ENCODE assay signal across 22 cellular contexts in genomic region chr3:25584011-25584789, GRCh38.
DNase-seq lines count a peak whose midpoint lies in the region; ATAC-seq and TF ChIP-seq lines count a peak whose summit lies in the region.
"Had no signal": no experiment of that assay in that cellular context is flagged by ENCODE, and none has a peak within 500 bp of the region (broad histone marks: within the 10 kb centered on the region; RNA-seq: fewer than 3 reads in every experiment).

No MANE protein-coding gene starts in this region.

- no peaks in the 10 kb centered on the region for H3K27me3 Mint-ChIP-seq in chondrocyte (ENCODE audit: low read depth)
- H3K27me3 Mint-ChIP-seq in neural crest cell (ENCODE audit: low read depth), result no peaks in the 10 kb centered on the region

- H3K4me3 ChIP-seq in DND-41 (ENCODE audit: low read depth in 1 of 2, low read length in 2 of 2) (no peak overlapping the region), IMR-90 (ENCODE audit: insufficient read depth, low read depth, low read length) (no peak overlapping the region), ovary (no peak overlapping the region), body of pancreas (no peak overlapping the region)
- H3K4me3 ChIP-seq: BLaER1 treated with 17β-estradiol and CSF1 and Interleukin-3, amounts not matched to agents 10 nM and 100 nM had no signal

- H3K4me2 ChIP-seq in DND-41 (ENCODE audit: insufficient read depth, low read length), result no peak overlapping the region
- H3K4me2 ChIP-seq in IMR-90 (ENCODE audit: low read depth, low read length), result no peak overlapping the region

- H3K9me3 Mint-ChIP-seq in chondrocyte (ENCODE audit: low read depth) (peaks cover 8% of the 10 kb centered on the region), neural crest cell (peaks cover 5% of the 10 kb centered on the region)
- H3K9me3 Mint-ChIP-seq: CD8-positive, alpha-beta T cell; H9 had no signal

- H2AK9ac ChIP-seq in IMR-90 (replicated peaks; ENCODE audit: low read depth, low read length, poor library complexity), result no peak overlapping the region

- H3K4me3 Mint-ChIP-seq in chondrocyte (ENCODE audit: unreplicated experiment) (no peak overlapping the region), neural crest cell (peak overlapping the region; percentile 20)
- H3K4me3 Mint-ChIP-seq: CD8-positive, alpha-beta T cell; H9 had no signal

- no TSS peak for BruUV-seq in IMR-90 (replicated peaks; lab: Mats Ljungman, UMichigan)

- H3K18ac ChIP-seq in IMR-90 (ENCODE audit: low read depth, low read length), result no peak overlapping the region

- peak overlapping the region; percentile 63 for H3K27ac Mint-ChIP-seq in chondrocyte (ENCODE audit: unreplicated experiment)
- H3K27ac Mint-ChIP-seq in neural crest cell (ENCODE audit: unreplicated experiment), result peak overlapping the region; percentile 51
- H3K27ac Mint-ChIP-seq: CD8-positive, alpha-beta T cell; IgD-negative memory B cell had no signal

- H3K4me1 Mint-ChIP-seq in chondrocyte (ENCODE audit: low read depth) (peaks cover 53% of the 10 kb centered on the region), neural crest cell (peaks cover 40% of the 10 kb centered on the region)
- H3K4me1 Mint-ChIP-seq: IgD-negative memory B cell had no signal

- H3K9me3 ChIP-seq in DND-41 (ENCODE audit: insufficient read depth, low read length, severe bottlenecking) (no peaks in the 10 kb centered on the region), IMR-90 (ENCODE audit: control insufficient read depth, insufficient read depth, low read length) (no peaks in the 10 kb centered on the region), ovary (peaks cover 0 to 4% of the 10 kb centered on the region in 2 donors), body of pancreas (no peaks in the 10 kb centered on the region)

- H3K27me3 ChIP-seq in DND-41 (ENCODE audit: insufficient read depth, low read length, poor library complexity), result no peaks in the 10 kb centered on the region
- H3K27me3 ChIP-seq in IMR-90 (ENCODE audit: control insufficient read depth, insufficient read depth, low read length), result no peaks in the 10 kb centered on the region
- H3K27me3 ChIP-seq in ovary, result no peaks in the 10 kb centered on the region
- no peaks in the 10 kb centered on the region for H3K27me3 ChIP-seq in body of pancreas
- H3K27me3 ChIP-seq: BLaER1 treated with 17β-estradiol and CSF1 and Interleukin-3, amounts not matched to agents 10 nM and 100 nM had no signal

- in situ Hi-C loops in IMR-90 (cut with MboI; ENCODE audit: low sequenced_read_pairs), result loop anchor here (10.0 to 25.0 kb wide), 2 partner anchors 619 to 1322 kb away; no protein-coding TSS in a partner anchor

- H3K27ac ChIP-seq in DND-41 (ENCODE audit: low read length), result no peak overlapping the region
- H3K27ac ChIP-seq in IMR-90 (ENCODE audit: insufficient read depth, low read length), result no peak overlapping the region
- H3K27ac ChIP-seq in ovary, result no peak overlapping the region
- no peak overlapping the region for H3K27ac ChIP-seq in body of pancreas
- H3K27ac ChIP-seq: BLaER1 treated with 17β-estradiol and CSF1 and Interleukin-3, amounts not matched to agents 10 nM and 100 nM had no signal

- H3K56ac ChIP-seq in IMR-90 (ENCODE audit: extremely low read depth, insufficient read depth, low read length), result no peak overlapping the region

- H3K9ac ChIP-seq in DND-41 (ENCODE audit: low read depth, low read length) (no peak overlapping the region), IMR-90 (ENCODE audit: low read depth, low read length) (no peak overlapping the region)
- H3K9ac ChIP-seq: BLaER1 treated with 17β-estradiol and CSF1 and Interleukin-3, amounts not matched to agents 10 nM and 100 nM had no signal

- no peak overlapping the region; the same call in 1 of the 2 replicates for H2AK5ac ChIP-seq in IMR-90 (ENCODE audit: low read depth, low read length)

- TF ChIP-seq CTCF in DND-41 (IDR thresholded peaks at IDR 0.05; ENCODE audit: borderline replicate concordance, extremely low read depth, low read length, poor library complexity, severe bottlenecking), result no peak
- TF ChIP-seq CTCF in IMR-90 (conservative IDR thresholded peaks at IDR 0.05; ENCODE audit: low read depth, low read length), result no peak
- no peak for TF ChIP-seq CTCF in chondrocyte (IDR thresholded peaks at IDR 0.05)
- no peak for TF ChIP-seq CTCF in neural crest cell (conservative IDR thresholded peaks at IDR 0.05)
- no peak for TF ChIP-seq CTCF in ovary (IDR thresholded peaks at IDR 0.05)
- TF ChIP-seq CTCF in body of pancreas (IDR thresholded peaks at IDR 0.05), result no peak

- no peaks in the 10 kb centered on the region for H4K20me1 ChIP-seq in DND-41 (ENCODE audit: insufficient read depth, low read length)
- no peaks in the 10 kb centered on the region for H4K20me1 ChIP-seq in IMR-90 (ENCODE audit: insufficient read depth, low read length)
- H4K20me1 ChIP-seq: BLaER1 treated with 17β-estradiol and CSF1 and Interleukin-3, amounts not matched to agents 10 nM and 100 nM had no signal

- peaks cover 14% of the 10 kb centered on the region for H3K9me1 ChIP-seq in IMR-90 (ENCODE audit: insufficient read depth, low read length)

- no peak overlapping the region for H2AFZ ChIP-seq in DND-41 (ENCODE audit: low read depth, low read length)
- H2AFZ ChIP-seq in IMR-90 (replicated peaks; ENCODE audit: low read length, poor library complexity), result no peak overlapping the region

- no peak overlapping the region for H4K5ac ChIP-seq in IMR-90 (ENCODE audit: low read depth, low read length)

- TF ChIP-seq POLR2A in IMR-90 (IDR thresholded peaks at IDR 0.05; ENCODE audit: low read depth, low read length), result no peak
- TF ChIP-seq POLR2A in ovary (IDR thresholded peaks at IDR 0.05), result no peak
- no peak for TF ChIP-seq POLR2A in body of pancreas (IDR thresholded peaks at IDR 0.05)

- H3K36me3 ChIP-seq in DND-41 (ENCODE audit: insufficient read depth, low read length) (no peaks in the 10 kb centered on the region), IMR-90 (ENCODE audit: control insufficient read depth, insufficient read depth, low read length) (no peaks in the 10 kb centered on the region), ovary (no peaks in the 10 kb centered on the region), body of pancreas (replicated peaks in 1 of 2; ENCODE audit: insufficient read depth in 1 of 2, low read depth in 2 of 2) (no peaks in the 10 kb centered on the region)
- H3K36me3 ChIP-seq: BLaER1 treated with 17β-estradiol and CSF1 and Interleukin-3, amounts not matched to agents 10 nM and 100 nM had no signal

- no peaks in the 10 kb centered on the region for H3K4me1 ChIP-seq in DND-41 (ENCODE audit: insufficient read depth, low read length)
- H3K4me1 ChIP-seq in IMR-90 (ENCODE audit: control insufficient read depth, insufficient read depth, low read length), result peaks cover 6% of the 10 kb centered on the region; the same call in 1 of the 2 replicates
- H3K4me1 ChIP-seq in ovary (ENCODE audit: insufficient read depth), result no peaks in the 10 kb centered on the region
- no peaks in the 10 kb centered on the region for H3K4me1 ChIP-seq in body of pancreas

- 0 out of 3 replicates have a peak overlapping the region, but pooled peaks have one; percentile 46 for H2BK15ac ChIP-seq in IMR-90 (ENCODE audit: low read depth, low read length)

- intact Hi-C loops in IMR-90 (cut with micrococcal nuclease) (no loop called here), ovary (cut with DNase I) (no loop called here), body of pancreas (cut with DNase I) (loop anchor here (10.0 kb wide), 1 partner anchor 809 kb away; no protein-coding TSS in a partner anchor)

- no peaks in the 10 kb centered on the region for H3K79me1 ChIP-seq in IMR-90 (ENCODE audit: low read depth in 1 of 2, low read length in 2 of 2)

- no peak overlapping the region for H4K8ac ChIP-seq in IMR-90 (ENCODE audit: low read depth in 2 of 2, low read length in 2 of 2)

- H3K14ac ChIP-seq in IMR-90 (replicated peaks; ENCODE audit: low read depth, low read length), result no peak overlapping the region

- peak overlapping the region; percentile 20; the same call in 1 of the 2 replicates for H3K4ac ChIP-seq in IMR-90 (ENCODE audit: low read depth, low read length)

- H2BK5ac ChIP-seq in IMR-90 (ENCODE audit: low read depth, low read length, poor library complexity, severe bottlenecking), result no peak overlapping the region

- no peaks in the 10 kb centered on the region for H3K36me3 Mint-ChIP-seq in chondrocyte (ENCODE audit: low read depth)
- H3K36me3 Mint-ChIP-seq in neural crest cell (ENCODE audit: low read depth), result peaks cover 6% of the 10 kb centered on the region
- H3K36me3 Mint-ChIP-seq: CD8-positive, alpha-beta T cell; IgD-negative memory B cell had no signal

- no peak overlapping the region for H2BK20ac ChIP-seq in IMR-90 (ENCODE audit: low read depth, low read length)

- H4K91ac ChIP-seq in IMR-90 (ENCODE audit: insufficient read depth, low read depth, low read length), result no peak overlapping the region

- 93% methylated on average over 8 of the region's 17 CpGs; no CpG with 5 or more reads in 1 of the 2 experiments for WGBS in IMR-90 (ENCODE audit: extremely low coverage in 2 of 2, insufficient read length in 1 of 2), 2 experiments
- WGBS in ovary, 3 donors, result 84 to 94% (median 87%) methylated on average over 17 of the region's 17 CpGs
- 77 to 78% methylated on average over 17 of the region's 17 CpGs for WGBS in body of pancreas, 2 donors

- TF ChIP-seq RAD21 in IMR-90 (IDR thresholded peaks at IDR 0.05; ENCODE audit: low read length), result no peak

- CTCF ChIA-PET in IMR-90 (lab: Yijun Ruan, JAX), result interaction anchor here (0.5 kb wide), 1 partner anchor 1690 kb away, joined by 5 read pairs; no protein-coding TSS in a partner anchor

- H2BK120ac ChIP-seq in IMR-90 (ENCODE audit: low read depth, low read length), result 0 out of 2 replicates have a peak overlapping the region, but pooled peaks have one; percentile 29

- POLR2A ChIA-PET in IMR-90 (lab: Charles Lee; ENCODE audit: unreplicated experiment), result no interaction called here

- ATAC-seq in DND-41 (ENCODE audit: insufficient read depth, low read depth) (0 out of 3 replicates have a peak, but pooled peaks have one; percentile 14), IMR-90 (ENCODE audit: low read depth) (no peak), body of pancreas (no peak)
- ATAC-seq: CD8-positive, alpha-beta T cell had no signal

- no peaks in the 10 kb centered on the region for H3K79me2 ChIP-seq in DND-41 (ENCODE audit: insufficient read depth, low read length)

- no peak for DNase-seq in DND-41
- DNase-seq in IMR-90, result no peak
- no peak for DNase-seq in chondrocyte (ENCODE audit: low spot score)
- DNase-seq in neural crest cell (ENCODE audit: low read depth, low spot score), result no peak
- DNase-seq in ovary, result no peak
- no peak for DNase-seq in body of pancreas
- DNase-seq in germinal center (ENCODE audit: low spot score), result no peak
- DNase-seq: Calu3; CD8-positive, alpha-beta T cell; EL; H9; Kasumi-1; MM.1S; NCI-H1092; NCI-H2081; NCI-H2171 treated with DMSO at 0.1 percent for 48 hours; NCI-H446; NCI-H526 treated with DMSO at 0.1 percent for 48 hours; NK-92 treated with Interleukin-12 subunit alpha and Interleukin-12 subunit beta, amount 100 ng/mL, for 24 hours; Right ventricle myocardium superior had no signal

- H3K23ac ChIP-seq in IMR-90 (ENCODE audit: low read depth, low read length), result no peak overlapping the region

- dilution Hi-C loops in IMR-90 (cut with HindIII; ENCODE audit: low sequenced_read_pairs, unreplicated experiment), result no loop called here

- no peak for TF ChIP-seq EP300 in ovary (IDR thresholded peaks at IDR 0.05)

TF ChIP-seq in IMR-90, 13 proteins besides CTCF, POLR2A, EP300 and RAD21 (continues in another document):
- no peak for TF ChIP-seq MAZ (IDR thresholded peaks at IDR 0.05; ENCODE audit: borderline replicate concordance, low read depth, low read length)
